8 cellular contexts compared by ENCODE assay signal in genomic region chr4:144174401-144175067, GRCh38. TPM values are rescaled to one million over a fixed set of nuclear protein-coding genes. Genes with fewer than 3 reads are reported as not detected.
A peak's percentile ranks its signal among the peaks of the same experiment; 100 is the strongest.
DNase-seq lines count a peak whose midpoint lies in the region; ATAC-seq, FAIRE-seq and TF ChIP-seq lines count a peak whose summit lies in the region.

No MANE protein-coding gene starts in this region.

- H3K36me3 ChIP-seq in liver (ENCODE audit: control insufficient read depth in 4 of 4, insufficient read depth in 3 of 4, low read depth in 1 of 4, low read length in 3 of 4) = peaks cover 0 to 2% (median 0%) of the 10 kb centered on the region in 4 donors

- no peak overlapping the region for H3K9ac ChIP-seq in liver (ENCODE audit: low read depth in 1 of 2, low read length in 2 of 2)

- H3K27ac Mint-ChIP-seq in central memory CD8-positive, alpha-beta T cell (ENCODE audit: low read depth) = no peak overlapping the region

- no peaks in the 10 kb centered on the region for H3K36me3 Mint-ChIP-seq in central memory CD8-positive, alpha-beta T cell (ENCODE audit: insufficient read depth)

- no peaks in the 10 kb centered on the region for H3K4me1 Mint-ChIP-seq in central memory CD8-positive, alpha-beta T cell

- 3% methylated on average over 5 of the region's 5 CpGs for WGBS in liver

- FAIRE-seq in HTR-8/SVneo (lab: Jason Lieb, UNC) (no peak), RCC 7860 (lab: Jason Lieb, UNC) (peak; percentile 88)

- H3K9me3 ChIP-seq in liver (ENCODE audit: control insufficient read depth in 4 of 4, low read length in 3 of 4) = no peaks in the 10 kb centered on the region

- no peak overlapping the region for H3K4me3 Mint-ChIP-seq in central memory CD8-positive, alpha-beta T cell

- H3K4me1 ChIP-seq in liver (ENCODE audit: control insufficient read depth in 4 of 4, insufficient read depth in 4 of 4, low read length in 3 of 4) = no peaks in the 10 kb centered on the region

- H3K27me3 Mint-ChIP-seq in central memory CD8-positive, alpha-beta T cell = peaks cover 27% of the 10 kb centered on the region

- TF ChIP-seq CTCF in 22Rv1 (IDR thresholded peaks at IDR 0.05) = peak; percentile 62
- peak; percentile 41 for TF ChIP-seq CTCF in liver (IDR thresholded peaks at IDR 0.05; ENCODE audit: low read depth, low read length, missing input control)

- H3K27ac ChIP-seq in 22Rv1 (no peak overlapping the region), liver (ENCODE audit: low read depth in 1 of 2, low read length in 2 of 2) (no peak overlapping the region)

- peak; percentile 76 for ATAC-seq in GM21717 (IDR thresholded peaks at IDR 0.05; ENCODE audit: unreplicated experiment)
- ATAC-seq in central memory CD8-positive, alpha-beta T cell (replicated peaks; ENCODE audit: extremely low read depth, poor library complexity, severe bottlenecking) = peak; percentile 32

- H3K9me3 Mint-ChIP-seq in central memory CD8-positive, alpha-beta T cell = no peaks in the 10 kb centered on the region

- DNase-seq in Daoy (ENCODE audit: low read depth) = peak; percentile 13
- DNase-seq in HTR-8/SVneo (ENCODE audit: insufficient read length, low spot score) = peak; percentile 30
- peak; percentile 47 for DNase-seq in RCC 7860 (ENCODE audit: low spot score)
- no peak for DNase-seq in central memory CD8-positive, alpha-beta T cell (ENCODE audit: low spot score in 2 of 2)
- no peak for DNase-seq in T1000 (lab: John Stamatoyannopoulos, UW)

- no peak overlapping the region for H3K4me3 ChIP-seq in liver (ENCODE audit: low read depth in 1 of 3, low read length in 3 of 3)

- H3K27me3 ChIP-seq in liver (ENCODE audit: control insufficient read depth in 4 of 4, insufficient read depth in 4 of 4, low read length in 3 of 4) = peaks cover 0 to 3% (median 0%) of the 10 kb centered on the region in 4 donors

- TF ChIP-seq RAD21 in liver (IDR thresholded peaks at IDR 0.05) = peak; percentile 81 to 82

TF ChIP-seq in liver, 16 proteins besides CTCF, POLR2A, EP300 and RAD21:
- peak; percentile 20 for TF ChIP-seq NR2F2 (IDR thresholded peaks at IDR 0.05)
- TF ChIP-seq FOXA2 (IDR thresholded peaks at IDR 0.05) = no peak
- TF ChIP-seq FOXA1 (IDR thresholded peaks at IDR 0.05) = no peak

RNA-seq across cellular contexts. Expression of gene GYPA, which starts 34.0 kb away (rescaled TPM):
- total RNA-seq in Daoy (2014; rRNA removed; shearing (Covaris generic)) = not detected in 2 replicates
- total RNA-seq in liver = 100 to 1,000 TPM in 1 of 2 donors, not detected in 1; 338 TPM
- not detected for polyA plus RNA-seq in liver

Comparison
In these comparisons a context has a peak if more than half of its experiments do, and no peak if none do; other contexts are left out.
1. DNase-seq: peak in Daoy (single experiment), HTR-8/SVneo (single experiment) and RCC 7860 (single experiment); none in central memory CD8-positive, alpha-beta T cell (0 of 2) and T1000 (single experiment).